In genomic region chr15:80977627-80978036, GRCh38 we compare ENCODE assay signal across 8 cellular contexts. TPM values are rescaled to one million over a fixed set of nuclear protein-coding genes. Genes with fewer than 3 reads are reported as not detected.
DNase-seq lines count a peak whose midpoint lies in the region; ATAC-seq and TF ChIP-seq lines count a peak whose summit lies in the region.

No MANE protein-coding gene starts in this region.

- H3K27ac ChIP-seq in H9 (ENCODE audit: insufficient read length, low read depth, low read length) (no peak overlapping the region), Panc1 (ENCODE audit: low read length) (no peak overlapping the region), hepatocyte (no peak overlapping the region)

- H2AK5ac ChIP-seq in H9 (ENCODE audit: insufficient read length, low read length): no peak overlapping the region

- no CpG with 5 or more reads among the region's 7 CpGs for WGBS in H9 (ENCODE audit: extremely low coverage, insufficient read length, low lambda C conversion rate)
- WGBS in hepatocyte (ENCODE audit: low lambda C conversion rate, missing lambda C conversion rate): 47% methylated on average over 7 of the region's 7 CpGs

- H3K27ac Mint-ChIP-seq in H9: peak overlapping the region in 1 of 3 experiments; percentile 63; a peak in 2 of 7 replicates

- H3K4me1 Mint-ChIP-seq in H9: peaks cover 18 to 26% of the 10 kb centered on the region in 2 experiments

- H3K4me1 ChIP-seq in H9 (ENCODE audit: insufficient read depth, low read length) (no peaks in the 10 kb centered on the region), Panc1 (ENCODE audit: control insufficient read depth, insufficient read depth, low read length) (no peaks in the 10 kb centered on the region), hepatocyte (ENCODE audit: insufficient read depth) (no peaks in the 10 kb centered on the region)

- no peaks in the 10 kb centered on the region for H3K9me3 Mint-ChIP-seq in H9

- no peak overlapping the region for H3K14ac ChIP-seq in H9 (ENCODE audit: insufficient read depth, low read length)

- BruUV-seq in Panc1 (replicated peaks; lab: Mats Ljungman, UMichigan): no TSS peak

- H3K9ac ChIP-seq in H9 (ENCODE audit: extremely low read depth, insufficient read length, low read length): no peak overlapping the region

- in situ Hi-C loops in Panc1 (cut with HindIII; ENCODE audit: low pct_unique_long_range_greater_than_20kb, low sequenced_read_pairs): no loop called here

- H2BK15ac ChIP-seq in H9 (ENCODE audit: low read depth, low read length): no peak overlapping the region

- no peak overlapping the region for H3K4ac ChIP-seq in H9 (ENCODE audit: low read depth, low read length)

- H3K79me1 ChIP-seq in H9 (ENCODE audit: insufficient read depth, low read depth, low read length, poor library complexity, severe bottlenecking): peaks cover 11% of the 10 kb centered on the region

- H2BK20ac ChIP-seq in H9 (ENCODE audit: low read depth, low read length, poor library complexity, severe bottlenecking): no peak overlapping the region

- H2BK5ac ChIP-seq in H9 (ENCODE audit: insufficient read length, low read length): no peak overlapping the region

- no peaks in the 10 kb centered on the region for H3K27me3 Mint-ChIP-seq in H9 (ENCODE audit: low read depth)

- no peak overlapping the region for H3K56ac ChIP-seq in H9 (ENCODE audit: insufficient read length, low read depth, low read length)

- H3K36me3 ChIP-seq in Panc1 (ENCODE audit: control insufficient read depth, insufficient read depth, low read length): peaks cover 3% of the 10 kb centered on the region; the same call in 1 of the 2 replicates
- no peaks in the 10 kb centered on the region for H3K36me3 ChIP-seq in hepatocyte (replicated peaks; ENCODE audit: insufficient read depth, low read depth)

- H3K18ac ChIP-seq in H9 (ENCODE audit: insufficient read length, low read depth, low read length): no peak overlapping the region

- peak; percentile 64 for DNase-seq in AG10803 (ENCODE audit: low read depth)
- peak; percentile 78 for DNase-seq in H9
- DNase-seq in Panc1 (ENCODE audit: low read depth, low spot score): no peak
- DNase-seq in anterior cingulate cortex (lab: John Stamatoyannopoulos, UW): peak in 37 of 58 donors; percentile 8 to 67 (median 39)
- DNase-seq in hepatocyte (ENCODE audit: low spot score): peak; percentile 68
- peak; percentile 38 to 43 for DNase-seq in stimulated activated CD4-positive, alpha-beta T cell treated with anti-CD3 and anti-CD28 coated beads, Interleukin-2, amount 100 ng/mL, for 24 hours
- no peak for DNase-seq in GM19238 (ENCODE audit: insufficient read length, low spot score)
- DNase-seq in NCI-H2196 treated with DMSO at 0.1 percent for 48 hours (lab: John Stamatoyannopoulos, UW; ENCODE audit: unreplicated experiment): no peak

- H3K36me3 Mint-ChIP-seq in H9 (ENCODE audit: insufficient read depth in 1 of 3, low read depth in 3 of 3): peaks cover 22 to 56% (median 43%) of the 10 kb centered on the region in 3 experiments; a peak in 6 of 7 replicates

- no peaks in the 10 kb centered on the region for H3K27me3 ChIP-seq in H9 (ENCODE audit: insufficient read depth, low read length)
- no peaks in the 10 kb centered on the region for H3K27me3 ChIP-seq in Panc1 (ENCODE audit: control insufficient read depth, insufficient read depth, low read length)
- no peaks in the 10 kb centered on the region for H3K27me3 ChIP-seq in hepatocyte

- ATAC-seq in Panc1: peak; percentile 87

- no peaks in the 10 kb centered on the region for H3K23me2 ChIP-seq in H9 (ENCODE audit: insufficient read length, low read depth, low read length, poor library complexity, severe bottlenecking)

- H4K20me1 ChIP-seq in H9 (ENCODE audit: control insufficient read depth, insufficient read depth, insufficient read length) (no peaks in the 10 kb centered on the region), hepatocyte (ENCODE audit: insufficient read depth, poor library complexity, severe bottlenecking) (peaks cover 7% of the 10 kb centered on the region)

- TF ChIP-seq CTCF in AG10803 (conservative IDR thresholded peaks at IDR 0.05; ENCODE audit: low read length) (peak; percentile 80), H9 (conservative IDR thresholded peaks at IDR 0.05) (peak; percentile 84), Panc1 (IDR thresholded peaks at IDR 0.05) (peak; percentile 77), hepatocyte (IDR thresholded peaks at IDR 0.05; ENCODE audit: poor library complexity) (peak; percentile 61)

- H3T11ph ChIP-seq in H9 (ENCODE audit: low read length): no peak overlapping the region

- intact Hi-C loops in Panc1 (cut with micrococcal nuclease; ENCODE audit: unreplicated experiment): loop anchor here (5.0 kb wide), 1 partner anchor 290 kb away; no protein-coding TSS in a partner anchor

- no peak overlapping the region for H3K4me3 ChIP-seq in AG10803 (ENCODE audit: low read length)
- no peak overlapping the region for H3K4me3 ChIP-seq in Panc1 (ENCODE audit: low read depth in 2 of 2, low read length in 2 of 2)
- no peak overlapping the region for H3K4me3 ChIP-seq in hepatocyte

- peak overlapping the region in 1 of 2 experiments; percentile 17; a peak in 1 of 5 replicates for H3K4me3 Mint-ChIP-seq in H9

- no peak overlapping the region for H2BK120ac ChIP-seq in H9 (ENCODE audit: low read depth, low read length, poor library complexity, severe bottlenecking)

- peaks cover 9% of the 10 kb centered on the region; the same call in 1 of the 2 replicates for H3K79me2 ChIP-seq in H9 (ENCODE audit: insufficient read depth, low read length)
- H3K79me2 ChIP-seq in hepatocyte: peaks cover 31% of the 10 kb centered on the region

- H3K4me2 ChIP-seq in H9 (ENCODE audit: insufficient read depth, insufficient read length, low read length) (no peak overlapping the region), hepatocyte (no peak overlapping the region)

- no peak overlapping the region for H2AFZ ChIP-seq in H9 (ENCODE audit: low read length)
- H2AFZ ChIP-seq in hepatocyte: no peak overlapping the region

- H3K9me3 ChIP-seq in H9 (ENCODE audit: control insufficient read depth, low read depth, low read length) (no peaks in the 10 kb centered on the region), Panc1 (ENCODE audit: control insufficient read depth, insufficient read depth, low read depth, low read length) (no peaks in the 10 kb centered on the region), hepatocyte (ENCODE audit: low read depth) (no peaks in the 10 kb centered on the region)

- no peak overlapping the region for H2BK12ac ChIP-seq in H9 (ENCODE audit: insufficient read length, low read depth, low read length)

- H4K5ac ChIP-seq in H9 (ENCODE audit: insufficient read length, low read depth, low read length): no peak overlapping the region

- H4K91ac ChIP-seq in H9 (ENCODE audit: insufficient read length, low read depth, low read length): no peak overlapping the region

- CTCF ChIA-PET in Panc1 (lab: Charles Lee): interaction anchor here (1.3 kb wide), 1 partner anchor 288 kb away, joined by 6 read pairs; no protein-coding TSS in a partner anchor

- H3K23ac ChIP-seq in H9 (ENCODE audit: insufficient read length, low read depth, low read length): no peak overlapping the region

- POLR2A ChIA-PET in Panc1 (lab: Charles Lee): no interaction called here

- H4K8ac ChIP-seq in H9 (replicated peaks; ENCODE audit: insufficient read length, low read depth, low read length): no peak overlapping the region

- H3K9me2 ChIP-seq in hepatocyte (replicated peaks; ENCODE audit: insufficient read depth): no peaks in the 10 kb centered on the region

RNA-seq across cellular contexts. Expression of gene MESD, which starts 12.0 kb away (rescaled TPM):
- 29.1 and 30.1 TPM in 2 replicates for total RNA-seq in H9 (2021)
- total RNA-seq in Panc1 (2021; ENCODE audit: unreplicated experiment): 28.2 TPM
- polyA plus RNA-seq in Panc1 (2012; ENCODE audit: insufficient read length): 30.7 TPM
- 27.1 and 27.4 TPM in 2 replicates for total RNA-seq in hepatocyte
- 47.6 and 52.2 TPM in 2 replicates for polyA plus RNA-seq in hepatocyte

RNA-seq across cellular contexts. Expression of gene TLNRD1, which starts 23.1 kb away (rescaled TPM):
- total RNA-seq in H9 (2021) (19.3 and 20.2 TPM in 2 replicates), Panc1 (2021; ENCODE audit: unreplicated experiment) (24.7 TPM), hepatocyte (13.3 and 15.6 TPM in 2 replicates)
- 15.0 TPM for polyA plus RNA-seq in Panc1 (2012; ENCODE audit: insufficient read length)
- polyA plus RNA-seq in hepatocyte: 10.3 and 14.6 TPM in 2 replicates

Comparison
In these comparisons a context has a peak if more than half of its experiments do, and no peak if none do; other contexts are left out.
1. DNase-seq: peak in AG10803 (single experiment), H9 (single experiment), anterior cingulate cortex (37 of 58), hepatocyte (single experiment) and stimulated activated CD4-positive, alpha-beta T cell treated with anti-CD3 and anti-CD28 coated beads, Interleukin-2, amount 100 ng/mL, for 24 hours (2 of 2); none in Panc1 (single experiment), GM19238 (single experiment) and NCI-H2196 treated with DMSO at 0.1 percent for 48 hours (single experiment).
2. Peak in every context shown above with its lines, with median percentiles within 50 percentile points of each other: CTCF ChIP-seq.